Comparison of ENCODE assay signal across 9 cellular contexts in the genomic region with DNA sequence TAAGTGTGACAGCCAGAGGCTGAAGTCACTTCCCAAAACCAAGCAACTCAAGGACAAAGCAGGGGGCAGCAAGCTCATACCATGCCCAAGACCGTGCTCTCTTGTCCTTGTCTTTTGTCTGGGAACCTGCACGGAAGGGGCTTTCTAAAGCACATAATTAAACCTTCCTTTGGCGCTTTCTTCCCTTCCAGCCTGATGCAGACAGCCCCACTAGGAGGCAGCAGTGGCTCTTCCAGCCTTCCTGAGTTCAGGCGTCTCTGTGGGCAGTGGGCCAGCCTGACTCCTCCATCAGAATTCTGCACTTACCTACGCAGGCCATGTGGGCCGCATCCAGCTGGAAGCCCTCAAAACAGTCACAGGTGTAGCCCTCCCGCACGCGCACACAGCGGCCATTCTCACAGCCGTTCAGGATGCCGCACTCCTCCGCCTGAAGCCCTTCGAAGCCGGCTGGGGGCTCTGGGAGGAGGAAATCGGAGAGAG. TPM values are rescaled to one million over a fixed set of nuclear protein-coding genes. Genes with fewer than 3 reads are reported as not detected.
DNase-seq lines count a peak whose midpoint lies in the region; ATAC-seq and TF ChIP-seq lines count a peak whose summit lies in the region.
"Had no signal": no experiment of that assay in that cellular context is flagged by ENCODE, and none has a peak within 500 bp of the region (broad histone marks: within the 10 kb centered on the region; RNA-seq: fewer than 3 reads in every experiment).

No MANE protein-coding gene starts in this region.

- H3K9me3 Mint-ChIP-seq in activated CD8-positive, alpha-beta memory T cell treated with anti-CD3 and anti-CD28 coated beads, Interleukin-2, amount 10 ng/mL, durations not matched to agents 7 days and 5 days (ENCODE audit: low read depth): no peaks in the 10 kb centered on the region
- no peaks in the 10 kb centered on the region for H3K9me3 Mint-ChIP-seq in activated T-helper 17 cell treated with anti-CD3 and anti-CD28 coated beads, Interleukin-2, amount 50 U/mL, for 72 hours
- H3K9me3 Mint-ChIP-seq: CD4-positive, CD25-positive, alpha-beta regulatory T cell had no signal

- H3K4me3 Mint-ChIP-seq in activated CD8-positive, alpha-beta memory T cell treated with anti-CD3 and anti-CD28 coated beads, Interleukin-2, amount 10 ng/mL, durations not matched to agents 7 days and 5 days: no peak overlapping the region
- no peak overlapping the region for H3K4me3 Mint-ChIP-seq in activated T-helper 17 cell treated with anti-CD3 and anti-CD28 coated beads, Interleukin-2, amount 50 U/mL, for 72 hours
- H3K4me3 Mint-ChIP-seq: CD4-positive, CD25-positive, alpha-beta regulatory T cell had no signal

- no peak overlapping the region for H3K27ac Mint-ChIP-seq in activated CD8-positive, alpha-beta memory T cell treated with anti-CD3 and anti-CD28 coated beads, Interleukin-2, amount 10 ng/mL, durations not matched to agents 7 days and 5 days
- H3K27ac Mint-ChIP-seq in activated T-helper 17 cell treated with anti-CD3 and anti-CD28 coated beads, Interleukin-2, amount 50 U/mL, for 72 hours: no peak overlapping the region

- peak; percentile 87 for TF ChIP-seq CTCF in epithelial cell of esophagus (IDR thresholded peaks at IDR 0.05; ENCODE audit: insufficient read depth, low read depth, low read length, missing control alignments)

- H3K27me3 Mint-ChIP-seq in activated CD8-positive, alpha-beta memory T cell treated with anti-CD3 and anti-CD28 coated beads, Interleukin-2, amount 10 ng/mL, durations not matched to agents 7 days and 5 days: no peaks in the 10 kb centered on the region
- H3K27me3 Mint-ChIP-seq in activated T-helper 17 cell treated with anti-CD3 and anti-CD28 coated beads, Interleukin-2, amount 50 U/mL, for 72 hours: no peaks in the 10 kb centered on the region
- H3K27me3 Mint-ChIP-seq: CD4-positive, CD25-positive, alpha-beta regulatory T cell had no signal

- peaks cover 2% of the 10 kb centered on the region for H3K36me3 Mint-ChIP-seq in activated CD8-positive, alpha-beta memory T cell treated with anti-CD3 and anti-CD28 coated beads, Interleukin-2, amount 10 ng/mL, durations not matched to agents 7 days and 5 days
- H3K36me3 Mint-ChIP-seq in activated T-helper 17 cell treated with anti-CD3 and anti-CD28 coated beads, Interleukin-2, amount 50 U/mL, for 72 hours (ENCODE audit: low read depth): no peaks in the 10 kb centered on the region

- H3K4me3 ChIP-seq in epithelial cell of esophagus (ENCODE audit: low read length): no peak overlapping the region

- peak; percentile 44 for DNase-seq in activated CD8-positive, alpha-beta memory T cell treated with anti-CD3 and anti-CD28 coated beads for 24 hours
- no peak for DNase-seq in activated CD8-positive, alpha-beta memory T cell treated with anti-CD3 and anti-CD28 coated beads, Interleukin-2, amount 10 ng/mL, durations not matched to agents 7 days and 5 days
- DNase-seq in NCI-H748 treated with DMSO at 0.1 percent for 48 hours (lab: John Stamatoyannopoulos, UW) (peak; percentile 18), epithelial cell of esophagus (ENCODE audit: low read depth) (peak; percentile 75), middle frontal gyrus (ENCODE audit: extremely low spot score, low spot score) (peak; percentile 38)
- no peak for DNase-seq in stimulated activated CD4-positive, alpha-beta T cell treated with anti-CD3 and anti-CD28 coated beads, Interleukin-1b, Interleukin-23, amount 100 ng/mL, for 48 hours
- DNase-seq: CD4-positive, CD25-positive, alpha-beta regulatory T cell had no signal

- CTCF ChIA-PET in activated CD8-positive, alpha-beta memory T cell treated with anti-CD3 and anti-CD28 coated beads, Interleukin-2, amount 10 ng/mL, durations not matched to agents 7 days and 5 days (lab: Charles Lee): interaction anchor here (1.5 kb wide), 1 partner anchor 20 kb away, joined by 3 read pairs; no protein-coding TSS in a partner anchor

- no peak for ATAC-seq in activated CD8-positive, alpha-beta memory T cell treated with anti-CD3 and anti-CD28 coated beads, Interleukin-2, amount 10 ng/mL, durations not matched to agents 7 days and 5 days
- no peak for ATAC-seq in activated T-helper 17 cell treated with anti-CD3 and anti-CD28 coated beads, Interleukin-2, amount 50 U/mL, for 72 hours (replicated peaks)
- ATAC-seq in GM21723 (IDR thresholded peaks at IDR 0.05; ENCODE audit: unreplicated experiment): no peak

- no peaks in the 10 kb centered on the region for H3K4me1 Mint-ChIP-seq in activated CD8-positive, alpha-beta memory T cell treated with anti-CD3 and anti-CD28 coated beads, Interleukin-2, amount 10 ng/mL, durations not matched to agents 7 days and 5 days
- H3K4me1 Mint-ChIP-seq in activated T-helper 17 cell treated with anti-CD3 and anti-CD28 coated beads, Interleukin-2, amount 50 U/mL, for 72 hours: no peaks in the 10 kb centered on the region

RNA-seq across cellular contexts. Expression of gene ISCA2, which starts 7.6 kb away (rescaled TPM):
- total RNA-seq in activated CD8-positive, alpha-beta memory T cell treated with anti-CD3 and anti-CD28 coated beads, Interleukin-2, amount 10 ng/mL, durations not matched to agents 7 days and 5 days: 10 to 100 TPM; 20.9 to 25.6 TPM
- 10 to 100 TPM; 20.3 to 28.5 TPM for total RNA-seq in activated T-helper 17 cell treated with anti-CD3 and anti-CD28 coated beads, Interleukin-2, amount 50 U/mL, for 72 hours

RNA-seq across cellular contexts. Expression of gene NPC2, which starts 8.1 kb away (rescaled TPM):
- 10 to 100 TPM; 25.0 to 35.6 TPM for total RNA-seq in activated CD8-positive, alpha-beta memory T cell treated with anti-CD3 and anti-CD28 coated beads, Interleukin-2, amount 10 ng/mL, durations not matched to agents 7 days and 5 days
- 10 to 100 TPM; 34.1 to 37.2 TPM for total RNA-seq in activated T-helper 17 cell treated with anti-CD3 and anti-CD28 coated beads, Interleukin-2, amount 50 U/mL, for 72 hours

Comparison
In these comparisons a context has a peak if more than half of its experiments do, and no peak if none do; other contexts are left out.
1. DNase-seq: peak in activated CD8-positive, alpha-beta memory T cell treated with anti-CD3 and anti-CD28 coated beads for 24 hours (single experiment), NCI-H748 treated with DMSO at 0.1 percent for 48 hours (single experiment), epithelial cell of esophagus (single experiment) and middle frontal gyrus (single experiment); none in activated CD8-positive, alpha-beta memory T cell treated with anti-CD3 and anti-CD28 coated beads, Interleukin-2, amount 10 ng/mL, durations not matched to agents 7 days and 5 days (single experiment) and stimulated activated CD4-positive, alpha-beta T cell treated with anti-CD3 and anti-CD28 coated beads, Interleukin-1b, Interleukin-23, amount 100 ng/mL, for 48 hours (single experiment).